Comparison of ENCODE assay signal across 22 cellular contexts in genomic region chr4:84826681-84827080, GRCh38.
DNase-seq lines count a peak whose midpoint lies in the region; ATAC-seq and TF ChIP-seq lines count a peak whose summit lies in the region.
"Had no signal": no experiment of that assay in that cellular context is flagged by ENCODE, and none has a peak within 500 bp of the region (broad histone marks: within the 10 kb centered on the region; RNA-seq: fewer than 3 reads in every experiment).

No MANE protein-coding gene starts in this region.

- no peaks in the 10 kb centered on the region for H3K9me2 ChIP-seq in SK-N-SH

- H3K27ac ChIP-seq in SK-N-SH (ENCODE audit: low read depth in 2 of 2, low read length in 1 of 2): no peak overlapping the region
- H3K27ac ChIP-seq: SJCRH30 had no signal

- no peak overlapping the region for H3K4me2 ChIP-seq in SK-N-SH

- H3K4me3 ChIP-seq in SK-N-SH (ENCODE audit: low read depth in 2 of 2, low read length in 1 of 2) (no peak overlapping the region), foreskin fibroblast (ENCODE audit: low read depth in 1 of 2, low read length in 2 of 2) (no peak overlapping the region)
- H3K4me3 ChIP-seq: SJCRH30 had no signal

- peaks cover 15 to 37% of the 10 kb centered on the region in 2 experiments for H3K36me3 ChIP-seq in SK-N-SH (replicated peaks in 1 of 2; ENCODE audit: control insufficient read depth in 1 of 2, insufficient read depth in 2 of 2, low read length in 1 of 2)

- H3K4me1 ChIP-seq in SK-N-SH (ENCODE audit: control insufficient read depth in 1 of 2, insufficient read depth in 2 of 2, low read depth in 1 of 2, low read length in 1 of 2): no peaks in the 10 kb centered on the region; a peak in 1 of 4 replicates

- POLR2A ChIA-PET in SK-N-SH (lab: Yijun Ruan, JAX): no interaction called here

- no peaks in the 10 kb centered on the region for H3K27me3 ChIP-seq in SK-N-SH (ENCODE audit: insufficient read depth)
- H3K27me3 ChIP-seq: SJCRH30 had no signal

- no peaks in the 10 kb centered on the region for H4K20me1 ChIP-seq in SK-N-SH (ENCODE audit: insufficient read depth)

- no peak for ATAC-seq in SK-N-SH treated with all-trans-retinoic acid at 6 μM for 48 hours
- ATAC-seq: CD8-positive, alpha-beta T cell; HepG2 had no signal

- no peak for TF ChIP-seq EP300 in SK-N-SH (IDR thresholded peaks at IDR 0.05; ENCODE audit: borderline replicate concordance in 1 of 2, low read depth in 1 of 2, low read length in 1 of 2)

- no peak for TF ChIP-seq RAD21 in SK-N-SH (IDR thresholded peaks at IDR 0.05; ENCODE audit: low read length)

- DNase-seq in SK-N-SH (peak; percentile 17), NCI-H82 (lab: John Stamatoyannopoulos, UW) (peak; percentile 77), cerebellum (ENCODE audit: low spot score) (peak; percentile 65), foreskin fibroblast (no peak), cortex of kidney (lab: John Stamatoyannopoulos, UW) (no peak), NCI-H2107 (lab: John Stamatoyannopoulos, UW) (no peak)
- DNase-seq in activated T-cell treated with anti-CD3 and anti-CD28 coated beads, Interleukin-2, amount 50 U/mL, for 1 hour: no peak
- DNase-seq: 8988T; AML-193; CD8-positive, alpha-beta T cell; DMS79 treated with DMSO at 0.1 percent for 48 hours; H7; KBM-7; NCI-H1105; NCI-H146; NCI-H2029; NCI-H510A treated with DMSO at 0.1 percent for 48 hours; NCI-H774; OCI-M1 had no signal

- no peak for TF ChIP-seq CTCF in SK-N-SH (IDR thresholded peaks at IDR 0.05)
- TF ChIP-seq CTCF in foreskin fibroblast (IDR thresholded peaks at IDR 0.05; ENCODE audit: low read depth, low read length): no peak

- H3K79me2 ChIP-seq in SK-N-SH (ENCODE audit: insufficient read depth): no peaks in the 10 kb centered on the region

- peaks cover 5% of the 10 kb centered on the region for H3F3A ChIP-seq in SK-N-SH (replicated peaks; ENCODE audit: insufficient read depth)

- H3K9ac ChIP-seq in SK-N-SH: no peak overlapping the region

- H2AFZ ChIP-seq in SK-N-SH (ENCODE audit: low read depth): no peak overlapping the region

- CTCF ChIA-PET in SK-N-SH (lab: Yijun Ruan, JAX): interaction anchor here (0.9 to 1.2 kb wide), 2 partner anchors 128 to 145 kb away, joined by 3 read pairs; no protein-coding TSS in a partner anchor

- H3K9me3 ChIP-seq in SK-N-SH: no peaks in the 10 kb centered on the region
- H3K9me3 ChIP-seq: SJCRH30 had no signal

TF ChIP-seq in SK-N-SH, 30 proteins besides CTCF, POLR2A, EP300 and RAD21:
- TF ChIP-seq TCF12 (IDR thresholded peaks at IDR 0.05) (0 out of 2 replicates have a peak, but pooled peaks have one; percentile 17), SIN3A (IDR thresholded peaks at IDR 0.05; ENCODE audit: borderline replicate concordance, low read depth, low read length) (no peak), GATA2 (CRISPR knock-in tag; IDR thresholded peaks at IDR 0.05) (peak; percentile 55; the same call in 1 of the 2 replicates)

TF ChIP-seq in SK-N-SH treated with all-trans-retinoic acid at 6 μM for 48 hours, 23 proteins besides CTCF, POLR2A, EP300 and RAD21:
- TF ChIP-seq ISL1 (CRISPR knock-in tag; IDR thresholded peaks at IDR 0.05): no peak

Comparison
In these comparisons a context has a peak if more than half of its experiments do, and no peak if none do; other contexts are left out.
1. DNase-seq: peak in SK-N-SH (single experiment), NCI-H82 (single experiment) and cerebellum (single experiment); none in foreskin fibroblast (0 of 2), activated T-cell treated with anti-CD3 and anti-CD28 coated beads, Interleukin-2, amount 50 U/mL, for 1 hour (single experiment), cortex of kidney (single experiment) and NCI-H2107 (single experiment).